In genomic region chr2:8488001-8488738, GRCh38 we compare ENCODE assay signal across 1 cellular context.
TF ChIP-seq lines count a peak whose summit lies in the region.

No MANE protein-coding gene starts in this region.

TF ChIP-seq in GM12878, 131 proteins besides CTCF, POLR2A, EP300 and RAD21 (continued from another document and continues in another):
- TF ChIP-seq MAX (IDR thresholded peaks at IDR 0.05; ENCODE audit: low read depth, low read length) (peak; percentile 70; the same call in 1 of the 2 replicates), BACH1 (IDR thresholded peaks at IDR 0.05; ENCODE audit: borderline replicate concordance) (peak; percentile 50; the same call in 1 of the 2 replicates), ELK1 (IDR thresholded peaks at IDR 0.05; ENCODE audit: low read depth, low read length) (peak; percentile 48), CBFB (IDR thresholded peaks at IDR 0.05; ENCODE audit: low read depth) (peak; percentile 95), RELB (IDR thresholded peaks at IDR 0.05; ENCODE audit: low read depth) (peak; percentile 99), TCF12 (IDR thresholded peaks at IDR 0.05; ENCODE audit: low read depth, low read length) (peak; percentile 92), ZBTB33 (IDR thresholded peaks at IDR 0.05) (no peak), NR2F1 (conservative IDR thresholded peaks at IDR 0.05) (peak; percentile 97), CREM (IDR thresholded peaks at IDR 0.05; ENCODE audit: low read depth) (peak; percentile 83), IKZF1 (conservative IDR thresholded peaks at IDR 0.05) (peak; percentile 95), RFX5 (IDR thresholded peaks at IDR 0.05; ENCODE audit: low read depth, low read length) (0 out of 2 replicates have a peak, but pooled peaks have one; percentile 4), ZBTB40 (IDR thresholded peaks at IDR 0.05; ENCODE audit: borderline replicate concordance) (peak; percentile 84; the same call in 1 of the 2 replicates), REST (IDR thresholded peaks at IDR 0.05; ENCODE audit: low read depth, low read length) (no peak), SMAD5 (IDR thresholded peaks at IDR 0.05; ENCODE audit: low read depth) (no peak), TBL1XR1 (IDR thresholded peaks at IDR 0.05; ENCODE audit: low read depth, low read length) (0 out of 2 replicates have a peak, but pooled peaks have one; percentile 37), EZH2 (IDR thresholded peaks at IDR 0.05; ENCODE audit: borderline replicate concordance, control insufficient read depth, low read depth, low read length) (no peak), YY1 (IDR thresholded peaks at IDR 0.05; ENCODE audit: low read depth, low read length) (peak; percentile 23; the same call in 1 of the 2 replicates), RBBP5 (conservative IDR thresholded peaks at IDR 0.05) (no peak), NR2C1 (IDR thresholded peaks at IDR 0.05) (peak; percentile 79), MXI1 (IDR thresholded peaks at IDR 0.05; ENCODE audit: low read depth, low read length) (peak; percentile 92), STAT3 (IDR thresholded peaks at IDR 0.05; ENCODE audit: low read depth, low read length) (no peak), ESRRA (IDR thresholded peaks at IDR 0.05; ENCODE audit: low read length) (0 out of 2 replicates have a peak, but pooled peaks have one; percentile 44), ZNF687 (IDR thresholded peaks at IDR 0.05) (peak; percentile 57), RUNX3 (IDR thresholded peaks at IDR 0.05; ENCODE audit: low read length) (peak; percentile 99), TCF7 (IDR thresholded peaks at IDR 0.05; ENCODE audit: borderline replicate concordance) (no peak), CREB1 (IDR thresholded peaks at IDR 0.05; ENCODE audit: low read depth) (peak; percentile 48), FOS (IDR thresholded peaks at IDR 0.05; ENCODE audit: borderline replicate concordance, extremely low read depth, insufficient read length) (no peak), TCF3 (IDR thresholded peaks at IDR 0.05; ENCODE audit: borderline replicate concordance, insufficient read depth, low read depth, low read length) (peak; percentile 60; the same call in 1 of the 2 replicates), MTA2 (IDR thresholded peaks at IDR 0.05; ENCODE audit: low read depth) (peak; percentile 95), CEBPB (IDR thresholded peaks at IDR 0.05; ENCODE audit: borderline replicate concordance in 1 of 2, low read depth in 2 of 2, low read length in 2 of 2) (no peak), NFXL1 (IDR thresholded peaks at IDR 0.05; ENCODE audit: borderline replicate concordance) (no peak), WRNIP1 (IDR thresholded peaks at IDR 0.05; ENCODE audit: borderline replicate concordance, low read depth, low read length) (no peak), ATF7 (IDR thresholded peaks at IDR 0.05; ENCODE audit: low read depth) (peak; percentile 90), IRF4 (IDR thresholded peaks at IDR 0.05; ENCODE audit: low read depth, low read length) (peak; percentile 85), RB1 (IDR thresholded peaks at IDR 0.05; ENCODE audit: borderline replicate concordance) (no peak; the same call in 1 of the 2 replicates), BCL11A (IDR thresholded peaks at IDR 0.05; ENCODE audit: low read depth, low read length) (peak; percentile 95), SKIL (IDR thresholded peaks at IDR 0.05; ENCODE audit: low read depth, poor library complexity, severe bottlenecking) (peak; percentile 76), ETV6 (conservative IDR thresholded peaks at IDR 0.05 in 1 of 2, IDR thresholded peaks at IDR 0.05 in 1 of 2; ENCODE audit: borderline replicate concordance in 1 of 2, low read depth in 1 of 2) (0 out of 4 replicates have a peak, but pooled peaks of 1 of the 2 experiments have one; percentile 59)
